In the genomic region with DNA sequence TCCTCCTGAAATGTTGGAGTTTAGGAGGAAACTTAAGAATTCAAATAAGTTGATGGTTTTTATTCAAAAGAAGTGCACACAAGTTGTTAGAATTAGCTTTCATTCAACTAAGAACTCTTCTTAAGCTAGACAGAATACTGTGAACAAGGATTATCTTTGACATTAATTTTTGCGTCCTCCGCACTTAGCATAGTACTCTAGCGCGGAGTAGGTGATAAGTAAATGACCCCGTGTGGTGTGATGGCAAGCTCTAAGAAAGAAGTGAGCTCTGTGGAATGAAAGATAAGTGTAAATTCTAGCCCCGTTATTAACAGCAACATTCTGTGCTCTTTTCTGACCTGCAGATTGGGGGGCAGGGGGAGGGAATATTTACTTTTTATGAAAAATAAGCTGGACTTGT, we compare ENCODE assay signal across 9 cellular contexts. TPM values are rescaled to one million over a fixed set of nuclear protein-coding genes. Genes with fewer than 3 reads are reported as not detected.
DNase-seq lines count a peak whose midpoint lies in the region; ATAC-seq, FAIRE-seq and TF ChIP-seq lines count a peak whose summit lies in the region.
"Had no signal": no experiment of that assay in that cellular context is flagged by ENCODE, and none has a peak within 500 bp of the region (broad histone marks: within the 10 kb centered on the region; RNA-seq: fewer than 3 reads in every experiment).

No MANE protein-coding gene starts in this region.

- intact Hi-C loops in left ventricle myocardium inferior (cut with micrococcal nuclease): no loop called here
- intact Hi-C loops in Right ventricle myocardium superior (cut with DNase I): loop anchor here (10.0 kb wide), 1 partner anchor 1472 kb away; a partner anchor contains a TSS
- intact Hi-C loops in GM12878 (cut with micrococcal nuclease; ENCODE audit: unreplicated experiment): loop anchor here (5.0 to 10.0 kb wide), 2 partner anchors 86 to 912 kb away; a partner anchor contains a TSS
- intact Hi-C loops in aorta (cut with DNase I): no loop called here

- no peaks in the 10 kb centered on the region for H3K9me3 ChIP-seq in left ventricle myocardium inferior (replicated peaks)
- H3K9me3 ChIP-seq in GM12878 (replicated peaks; ENCODE audit: control insufficient read depth, insufficient read depth, low read length): no peaks in the 10 kb centered on the region
- no peaks in the 10 kb centered on the region for H3K9me3 ChIP-seq in lung (ENCODE audit: control insufficient read depth in 2 of 2, insufficient read depth in 1 of 2, low read length in 1 of 2)
- no peaks in the 10 kb centered on the region for H3K9me3 ChIP-seq in aorta (ENCODE audit: control insufficient read depth, low read length)

- H3K27me3 ChIP-seq in left ventricle myocardium inferior (ENCODE audit: low read depth): no peaks in the 10 kb centered on the region
- H3K27me3 ChIP-seq in GM12878 (replicated peaks in 1 of 2; ENCODE audit: control insufficient read depth in 2 of 2, insufficient read depth in 2 of 2, low read length in 1 of 2): no peaks in the 10 kb centered on the region
- no peaks in the 10 kb centered on the region for H3K27me3 ChIP-seq in lung (ENCODE audit: control insufficient read depth, insufficient read depth)
- no peaks in the 10 kb centered on the region for H3K27me3 ChIP-seq in aorta (ENCODE audit: control insufficient read depth in 1 of 2, insufficient read depth in 2 of 2, low read length in 1 of 2)

- no peaks in the 10 kb centered on the region for H4K20me1 ChIP-seq in GM12878 (ENCODE audit: control insufficient read depth, insufficient read depth)

- no TSS peak for BruUV-seq in GM12878 (replicated peaks; lab: Mats Ljungman, UMichigan)

- TF ChIP-seq POLR2A in GM12878 (IDR thresholded peaks at IDR 0.05; ENCODE audit: low read depth, low read length): no peak

- no peak for FAIRE-seq in GM12878 (lab: Jason Lieb, UNC)

- peak overlapping the region; percentile 88 for H3K4me2 ChIP-seq in GM12878 (ENCODE audit: control insufficient read depth, insufficient read depth)

- H3K4me3 Mint-ChIP-seq in stimulated activated naive CD8-positive, alpha-beta T cell treated with anti-CD3 and anti-CD28 coated beads, Interleukin-15, amount 100 ng/mL, for 72 hours: no peak overlapping the region

- peaks cover 42% of the 10 kb centered on the region for H3K4me1 Mint-ChIP-seq in stimulated activated naive CD8-positive, alpha-beta T cell treated with anti-CD3 and anti-CD28 coated beads, Interleukin-15, amount 100 ng/mL, for 72 hours

- no peak overlapping the region for H2AFZ ChIP-seq in GM12878 (ENCODE audit: control insufficient read depth, low read depth, low read length)

- H3K27ac Mint-ChIP-seq in stimulated activated naive CD8-positive, alpha-beta T cell treated with anti-CD3 and anti-CD28 coated beads, Interleukin-15, amount 100 ng/mL, for 72 hours: peak overlapping the region in 1 of 2 donors; percentile 83

- TF ChIP-seq CTCF in left ventricle myocardium inferior (IDR thresholded peaks at IDR 0.05; ENCODE audit: borderline replicate concordance): no peak
- TF ChIP-seq CTCF in GM12878 (IDR thresholded peaks at IDR 0.05 in 2 of 3, conservative IDR thresholded peaks at IDR 0.05 in 1 of 3; ENCODE audit: control insufficient read depth in 2 of 3, extremely low read depth in 1 of 3, insufficient read depth in 1 of 3, low read depth in 3 of 3, low read length in 3 of 3): no peak
- TF ChIP-seq CTCF in lung (IDR thresholded peaks at IDR 0.05; ENCODE audit: control extremely low read depth, extremely low read depth): no peak

- H3K4me3 ChIP-seq in left ventricle myocardium inferior (peak overlapping the region; percentile 89), GM12878 (peak overlapping the region; percentile 86), lung (peak overlapping the region; percentile 94), aorta (ENCODE audit: low read length in 2 of 2) (peak overlapping the region; percentile 62 to 64)

- CTCF ChIA-PET in GM12878 (lab: Yijun Ruan, JAX): interaction anchor here (1.1 to 2.9 kb wide), 6 partner anchors 9 to 431 kb away, joined by 3 to 12 read pairs (median 6); a partner anchor contains a TSS

- H3K27ac ChIP-seq in left ventricle myocardium inferior (replicated peaks) (no peak overlapping the region), GM12878 (ENCODE audit: control insufficient read depth, insufficient read depth) (peak overlapping the region; percentile 90), lung (ENCODE audit: low read depth in 1 of 2, low read length in 1 of 2) (peak overlapping the region in 1 of 2 donors; percentile 40), aorta (ENCODE audit: low read depth in 1 of 2, low read length in 2 of 2) (no peak overlapping the region)

- TF ChIP-seq EP300 in GM12878 (IDR thresholded peaks at IDR 0.05; ENCODE audit: borderline replicate concordance in 1 of 2, control insufficient read depth in 1 of 2, low read depth in 2 of 2, low read length in 2 of 2): no peak

- peak overlapping the region; percentile 96 for H3K9ac ChIP-seq in GM12878 (ENCODE audit: control insufficient read depth, insufficient read depth, low read length)

- 1% methylated on average over 6 of the region's 6 CpGs for WGBS in GM12878 (ENCODE audit: insufficient coverage, insufficient replicate concordance, low lambda C conversion rate, missing lambda C conversion rate)
- WGBS in lung, 2 donors: 31 to 33% methylated on average over 6 of the region's 6 CpGs
- 25 to 29% methylated on average over 6 of the region's 6 CpGs for WGBS in aorta, 2 donors

- H3K36me3 ChIP-seq in left ventricle myocardium inferior: peaks cover 29% of the 10 kb centered on the region
- H3K36me3 ChIP-seq in GM12878 (ENCODE audit: control insufficient read depth in 2 of 2, insufficient read depth in 2 of 2, low read length in 1 of 2): peaks cover 0 to 13% of the 10 kb centered on the region in 2 experiments; a peak in 2 of 4 replicates
- peaks cover 3 to 6% of the 10 kb centered on the region in 2 donors for H3K36me3 ChIP-seq in lung (ENCODE audit: control insufficient read depth in 2 of 2, insufficient read depth in 2 of 2, low read length in 2 of 2)
- H3K36me3 ChIP-seq in aorta (ENCODE audit: control insufficient read depth in 1 of 2, insufficient read depth in 2 of 2, low read length in 1 of 2): no peaks in the 10 kb centered on the region

- H3K79me2 ChIP-seq in GM12878 (ENCODE audit: control insufficient read depth, insufficient read depth, low read length): peaks cover 73% of the 10 kb centered on the region

- no peaks in the 10 kb centered on the region for H3K9me3 Mint-ChIP-seq in stimulated activated naive CD8-positive, alpha-beta T cell treated with anti-CD3 and anti-CD28 coated beads, Interleukin-15, amount 100 ng/mL, for 72 hours

- in situ Hi-C loops in GM12878 (cut with MboI): loop anchor here (10.0 to 25.0 kb wide), 3 partner anchors 429 to 1472 kb away; a partner anchor contains a TSS

- RAD21 ChIA-PET in GM12878 (lab: Charles Lee; ENCODE audit: unreplicated experiment): interaction anchor here (0.8 to 3.8 kb wide), 5 partner anchors 13 to 430 kb away, joined by 3 to 50 read pairs (median 5); a partner anchor contains a TSS

- POLR2A ChIA-PET in GM12878 (lab: Charles Lee): interaction anchor here (0.6 to 5.3 kb wide), 3 partner anchors 12 to 311 kb away, joined by 3 to 79 read pairs (median 11); a partner anchor contains a TSS

- TF ChIP-seq RAD21 in GM12878 (IDR thresholded peaks at IDR 0.05; ENCODE audit: insufficient read depth, low read depth, low read length): no peak

- H3K4me1 ChIP-seq in left ventricle myocardium inferior: peaks cover 44% of the 10 kb centered on the region
- H3K4me1 ChIP-seq in GM12878 (ENCODE audit: control insufficient read depth, insufficient read depth, low read length): peaks cover 6% of the 10 kb centered on the region; the same call in 1 of the 2 replicates
- peaks cover 0 to 14% of the 10 kb centered on the region in 2 donors for H3K4me1 ChIP-seq in lung (ENCODE audit: control insufficient read depth in 2 of 2, insufficient read depth in 2 of 2, low read length in 2 of 2)
- H3K4me1 ChIP-seq in aorta (ENCODE audit: control insufficient read depth in 1 of 2, insufficient read depth in 2 of 2, low read length in 2 of 2): peaks cover 2% of the 10 kb centered on the region in 2 donors

- no peaks in the 10 kb centered on the region for H3K27me3 Mint-ChIP-seq in stimulated activated naive CD8-positive, alpha-beta T cell treated with anti-CD3 and anti-CD28 coated beads, Interleukin-15, amount 100 ng/mL, for 72 hours

- no peak for DNase-seq in left ventricle myocardium inferior
- DNase-seq in Right ventricle myocardium superior: no peak
- no peak for DNase-seq in GM12878 (ENCODE audit: low read depth, low spot score)
- no peak for DNase-seq in lung (ENCODE audit: low spot score)
- DNase-seq in aorta: no peak
- no peak for DNase-seq in stimulated activated naive CD8-positive, alpha-beta T cell treated with anti-CD3 and anti-CD28 coated beads, Interleukin-15, amount 100 ng/mL, for 72 hours
- DNase-seq: GF-D8 had no signal

- no peak for ATAC-seq in Right ventricle myocardium superior (ENCODE audit: poor library complexity)
- ATAC-seq in GM12878: no peak
- ATAC-seq in lung (ENCODE audit: insufficient read depth, low FRiP score): no peak
- ATAC-seq in aorta (ENCODE audit: low FRiP score): no peak
- no peak for ATAC-seq in esophagus mucosa
- ATAC-seq in GM21381 (IDR thresholded peaks at IDR 0.05; ENCODE audit: unreplicated experiment): no peak
- ATAC-seq in stimulated activated naive CD8-positive, alpha-beta T cell treated with anti-CD3 and anti-CD28 coated beads, Interleukin-15, amount 100 ng/mL, for 72 hours: no peak

- SMC1A ChIA-PET in GM12878 (lab: Charles Lee; ENCODE audit: uncharacterized antibody, unreplicated experiment): interaction anchor here (0.7 to 4.5 kb wide), 13 partner anchors 10 to 919 kb away, joined by 3 to 27 read pairs (median 4); a partner anchor contains a TSS

RNA-seq across cellular contexts. Expression of a gene that starts 1.0 kb away (rescaled TPM):
- 10.5 TPM for total RNA-seq in left ventricle myocardium inferior
- total RNA-seq in Right ventricle myocardium superior: 9.0 TPM
- total RNA-seq in GM12878 (2013; cell fraction: nucleolus; rRNA removed): 44.1 and 49.0 TPM in 2 replicates
- total RNA-seq in GM12878 (2014; rRNA removed): 80.5 and 87.2 TPM in 2 replicates
- 74.2 and 80.3 TPM in 2 replicates for total RNA-seq in GM12878 (2014; rRNA removed; fragmentation: Illumina TruSeq; extraction: Trizol)
- 48.3 and 50.4 TPM in 2 replicates for total RNA-seq in GM12878 (2021)
- 21.5 TPM for polyA plus RNA-seq in GM12878 (2011; ENCODE audit: low read depth)
- 71.4 and 113 TPM in 2 replicates for polyA plus RNA-seq in GM12878 (2011; rRNA removed)
- polyA plus RNA-seq in GM12878 (2011; cell fraction: cytosol; rRNA removed): 14.7 and 16.4 TPM in 2 replicates
- polyA plus RNA-seq in GM12878 (2011; cell fraction: nucleus; rRNA removed): 26.5 and 30.2 TPM in 2 replicates
- 24.4 and 29.5 TPM in 2 replicates for polyA plus RNA-seq in GM12878 (2012)
- polyA plus RNA-seq in GM12878 (2014; fragmentation: Illumina TruSeq; extraction: Trizol): 83.1 and 114 TPM in 2 replicates
- 10 to 100 TPM; 58.2 to 77.4 TPM for polyA plus RNA-seq in GM12878 (2014; fragmentation: Nextera tagmentation; extraction: Ambion mirVana)
- polyA plus RNA-seq in GM12878 (2014; rRNA removed): 49.5 and 59.5 TPM in 2 replicates
- 100 to 1,000 TPM; 113 to 119 TPM for polyA plus RNA-seq in GM12878 (2016; fragmentation: Nextera tagmentation; extraction: Ambion mirVana)
- 17.9 and 25.5 TPM in 2 replicates for polyA minus RNA-seq in GM12878 (2011; rRNA and poly(A)+ RNA removed)
- polyA minus RNA-seq in GM12878 (2011; cell fraction: cytosol; rRNA and poly(A)+ RNA removed): 17.1 and 23.2 TPM in 2 replicates
- 11.4 and 19.9 TPM in 2 replicates for polyA minus RNA-seq in GM12878 (2011; cell fraction: nucleus; rRNA and poly(A)+ RNA removed)
- total RNA-seq in lung: 10 to 100 TPM; 17.6 to 22.4 TPM
- 10 to 100 TPM; 22.4 to 31.2 TPM for polyA plus RNA-seq in lung
- total RNA-seq in aorta: 10 to 100 TPM; 14.9 to 19.0 TPM
- 10 to 100 TPM; 12.4 to 16.6 TPM for polyA plus RNA-seq in aorta
- 22.0 TPM for total RNA-seq in esophagus mucosa

RNA-seq across cellular contexts. Expression of a gene that starts 1.2 kb away (rescaled TPM):
- 28.2 TPM for total RNA-seq in left ventricle myocardium inferior
- total RNA-seq in Right ventricle myocardium superior: 21.5 TPM
- 30.3 and 31.4 TPM in 2 replicates for total RNA-seq in GM12878 (2013; cell fraction: nucleolus; rRNA removed)
- total RNA-seq in GM12878 (2014; rRNA removed): 38.4 and 43.0 TPM in 2 replicates
- total RNA-seq in GM12878 (2014; rRNA removed; fragmentation: Illumina TruSeq; extraction: Trizol): 27.1 and 28.5 TPM in 2 replicates
- total RNA-seq in GM12878 (2021): 22.4 and 24.3 TPM in 2 replicates
- polyA plus RNA-seq in GM12878 (2011; ENCODE audit: low read depth): 11.8 TPM
- 31.4 and 36.1 TPM in 2 replicates for polyA plus RNA-seq in GM12878 (2011; rRNA removed)
- 11.6 and 23.1 TPM in 2 replicates for polyA plus RNA-seq in GM12878 (2011; cell fraction: cytosol; rRNA removed)
- 13.9 and 16.5 TPM in 2 replicates for polyA plus RNA-seq in GM12878 (2011; cell fraction: nucleus; rRNA removed)
- 17.6 and 18.0 TPM in 2 replicates for polyA plus RNA-seq in GM12878 (2012)
- 17.7 and 21.1 TPM in 2 replicates for polyA plus RNA-seq in GM12878 (2014; fragmentation: Illumina TruSeq; extraction: Trizol)
- polyA plus RNA-seq in GM12878 (2014; fragmentation: Nextera tagmentation; extraction: Ambion mirVana): 10 to 100 TPM; 43.4 to 58.4 TPM
- 31.3 and 32.9 TPM in 2 replicates for polyA plus RNA-seq in GM12878 (2014; rRNA removed)
- 10 to 100 TPM; 43.9 to 57.0 TPM for polyA plus RNA-seq in GM12878 (2016; fragmentation: Nextera tagmentation; extraction: Ambion mirVana)
- polyA minus RNA-seq in GM12878 (2011; rRNA and poly(A)+ RNA removed): 18.3 and 26.7 TPM in 2 replicates
- polyA minus RNA-seq in GM12878 (2011; cell fraction: cytosol; rRNA and poly(A)+ RNA removed): 10.8 and 11.4 TPM in 2 replicates
- 18.5 and 33.1 TPM in 2 replicates for polyA minus RNA-seq in GM12878 (2011; cell fraction: nucleus; rRNA and poly(A)+ RNA removed)
- 10 to 100 TPM; 19.5 to 45.7 TPM for total RNA-seq in lung
- 10 to 100 TPM; 12.9 to 15.8 TPM for polyA plus RNA-seq in lung
- total RNA-seq in aorta: 10 to 100 TPM; 17.9 to 19.3 TPM
- polyA plus RNA-seq in aorta: 10 to 100 TPM; 19.3 to 21.2 TPM
- total RNA-seq in esophagus mucosa: 11.2 TPM

RNA-seq across cellular contexts. Expression of a gene that starts 12.8 kb away (rescaled TPM):
- total RNA-seq in left ventricle myocardium inferior (55.5 TPM), Right ventricle myocardium superior (50.3 TPM), GM12878 (2014; rRNA removed) (16.5 and 22.8 TPM in 2 replicates), GM12878 (2014; rRNA removed; fragmentation: Illumina TruSeq; extraction: Trizol) (50.3 and 53.5 TPM in 2 replicates), GM12878 (2021) (34.6 and 36.3 TPM in 2 replicates), lung (10 to 100 TPM; 39.6 to 45.6 TPM), aorta (10 to 100 TPM; 40.4 to 50.9 TPM), esophagus mucosa (31.9 TPM)
- total RNA-seq in GM12878 (2013; cell fraction: nucleolus; rRNA removed): 48.5 and 50.6 TPM in 2 replicates
- 26.3 TPM for polyA plus RNA-seq in GM12878 (2011; ENCODE audit: low read depth)
- polyA plus RNA-seq in GM12878 (2011; rRNA removed) (30.9 and 53.1 TPM in 2 replicates), GM12878 (2014; fragmentation: Illumina TruSeq; extraction: Trizol) (51.7 and 60.6 TPM in 2 replicates), GM12878 (2014; fragmentation: Nextera tagmentation; extraction: Ambion mirVana) (10 to 100 TPM; 14.6 to 22.0 TPM), GM12878 (2014; rRNA removed) (19.7 and 25.4 TPM in 2 replicates), GM12878 (2016; fragmentation: Nextera tagmentation; extraction: Ambion mirVana) (10 to 100 TPM in 1 of 2 experiments, 1 to 10 TPM in 1; 9.2 to 11.6 TPM), lung (10 to 100 TPM; 23.8 to 29.1 TPM), aorta (10 to 100 TPM; 26.9 to 49.2 TPM)
- 7.6 and 7.8 TPM in 2 replicates for polyA plus RNA-seq in GM12878 (2011; cell fraction: cytosol; rRNA removed)
- polyA plus RNA-seq in GM12878 (2011; cell fraction: nucleus; rRNA removed): 13.5 and 19.1 TPM in 2 replicates
- 28.7 and 32.3 TPM in 2 replicates for polyA plus RNA-seq in GM12878 (2012)
- polyA minus RNA-seq in GM12878 (2011; rRNA and poly(A)+ RNA removed): 12.1 and 17.2 TPM in 2 replicates
- 7.6 and 8.2 TPM in 2 replicates for polyA minus RNA-seq in GM12878 (2011; cell fraction: cytosol; rRNA and poly(A)+ RNA removed)
- polyA minus RNA-seq in GM12878 (2011; cell fraction: nucleus; rRNA and poly(A)+ RNA removed): 13.9 and 23.4 TPM in 2 replicates

Comparison
In these comparisons a context has a peak if more than half of its experiments do, and no peak if none do; other contexts are left out.
1. intact Hi-C loops: an anchor here in Right ventricle myocardium superior (10.0 kb wide) and GM12878 (5.0 to 10.0 kb wide); none called in left ventricle myocardium inferior and aorta.